Comparison of ENCODE assay signal across 9 cellular contexts in the genomic region with DNA sequence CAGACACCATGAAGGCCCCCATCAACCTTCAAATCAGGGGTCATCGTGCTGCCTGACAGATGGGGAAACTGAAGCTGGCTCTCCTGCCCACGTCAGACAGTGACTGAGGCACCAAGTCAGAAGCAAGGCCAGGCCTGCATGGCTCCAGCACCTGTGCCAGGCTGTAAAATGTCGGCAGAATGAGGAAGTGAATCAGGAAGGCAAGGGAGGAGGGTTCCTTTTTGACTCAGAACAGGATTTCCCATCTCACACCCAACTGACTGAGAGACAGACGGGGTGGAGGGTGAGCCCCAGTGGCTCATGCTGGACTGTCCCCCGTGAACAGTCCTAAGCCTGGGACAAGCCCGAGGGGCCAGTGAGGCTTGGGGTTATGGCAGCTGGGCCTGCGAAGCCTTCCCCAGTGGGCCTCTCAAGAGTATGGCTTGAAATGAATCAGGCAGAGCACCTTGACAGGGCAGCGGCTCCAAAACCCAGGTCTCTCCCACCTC. TPM values are rescaled to one million over a fixed set of nuclear protein-coding genes. Genes with fewer than 3 reads are reported as not detected.
DNase-seq lines count a peak whose midpoint lies in the region; ATAC-seq lines count a peak whose summit lies in the region.
"Had no signal": no experiment of that assay in that cellular context is flagged by ENCODE, and none has a peak within 500 bp of the region (broad histone marks: within the 10 kb centered on the region; RNA-seq: fewer than 3 reads in every experiment).

No MANE protein-coding gene starts in this region.

- peak overlapping the region; percentile 46 for H3K4me3 Mint-ChIP-seq in activated CD4-positive, alpha-beta memory T cell treated with anti-CD3 and anti-CD28 coated beads for 36 hours

- H3K36me3 Mint-ChIP-seq in activated CD4-positive, alpha-beta memory T cell treated with anti-CD3 and anti-CD28 coated beads for 36 hours = peaks cover 13% of the 10 kb centered on the region

- CTCF ChIA-PET in activated CD4-positive, alpha-beta memory T cell treated with anti-CD3 and anti-CD28 coated beads for 36 hours (lab: Charles Lee) = interaction anchor here (1.0 to 2.3 kb wide), 7 partner anchors 9 to 53 kb away, joined by 3 to 12 read pairs (median 5); no protein-coding TSS in a partner anchor

- ATAC-seq in GM19372 (IDR thresholded peaks at IDR 0.05; ENCODE audit: low read depth, unreplicated experiment) = peak; percentile 89
- peak; percentile 90 for ATAC-seq in HG03354 (IDR thresholded peaks at IDR 0.05; ENCODE audit: poor library complexity, severe bottlenecking, unreplicated experiment)
- ATAC-seq: HCT116 had no signal

- peaks cover 65% of the 10 kb centered on the region for H3K4me1 Mint-ChIP-seq in activated CD4-positive, alpha-beta memory T cell treated with anti-CD3 and anti-CD28 coated beads for 36 hours (ENCODE audit: low read depth)

- peak overlapping the region; percentile 95 for H3K27ac ChIP-seq in mesodermal cell (ENCODE audit: low read depth, low read length, severe bottlenecking)

- peaks cover 9% of the 10 kb centered on the region for H3K9me3 Mint-ChIP-seq in activated CD4-positive, alpha-beta memory T cell treated with anti-CD3 and anti-CD28 coated beads for 36 hours

- no peaks in the 10 kb centered on the region for H3K27me3 Mint-ChIP-seq in activated CD4-positive, alpha-beta memory T cell treated with anti-CD3 and anti-CD28 coated beads for 36 hours

- H3K9me3 ChIP-seq in mesodermal cell (ENCODE audit: control insufficient read depth, low read length) = no peaks in the 10 kb centered on the region

- WGBS in mesodermal cell (ENCODE audit: insufficient coverage in 2 of 2), 2 experiments = 94 to 100% methylated on average over 5 to 6 of the region's 8 CpGs

- POLR2A ChIA-PET in activated CD4-positive, alpha-beta memory T cell treated with anti-CD3 and anti-CD28 coated beads for 36 hours (lab: Charles Lee) = interaction anchor here (0.6 to 2.8 kb wide), 4 partner anchors 9 to 104 kb away, joined by 3 to 16 read pairs (median 8); no protein-coding TSS in a partner anchor

- peaks cover 44% of the 10 kb centered on the region for H3K4me1 ChIP-seq in mesodermal cell (ENCODE audit: control insufficient read depth, insufficient read depth, low read length, poor library complexity, severe bottlenecking)

- no peaks in the 10 kb centered on the region for H3K36me3 ChIP-seq in mesodermal cell (ENCODE audit: control insufficient read depth, insufficient read depth, low read length)

- intact Hi-C loops in activated CD4-positive, alpha-beta memory T cell treated with anti-CD3 and anti-CD28 coated beads for 36 hours (cut with micrococcal nuclease) = loop anchor here (1.0 to 5.0 kb wide), 3 partner anchors 9 to 37 kb away; no protein-coding TSS in a partner anchor

- H3K27ac Mint-ChIP-seq in activated CD4-positive, alpha-beta memory T cell treated with anti-CD3 and anti-CD28 coated beads for 36 hours = peak overlapping the region; percentile 75

- peak; percentile 41 for DNase-seq in ELR (ENCODE audit: low read depth)
- DNase-seq in activated CD4-positive, alpha-beta memory T cell treated with anti-CD3 and anti-CD28 coated beads for 36 hours = peak; percentile 64
- DNase-seq in NCI-H345 treated with DMSO at 0.1 percent for 48 hours (lab: John Stamatoyannopoulos, UW; ENCODE audit: unreplicated experiment) = no peak
- DNase-seq in glomerular visceral epithelial cell (ENCODE audit: extremely low spot score) = no peak
- DNase-seq in T-helper 9 cell = no peak

- H3K4me3 ChIP-seq in mesodermal cell (ENCODE audit: extremely low read depth, insufficient read depth, low read length, poor library complexity, severe bottlenecking) = no peak overlapping the region

RNA-seq across cellular contexts. Expression of gene SYNE3, which starts 20.9 kb away (rescaled TPM):
- total RNA-seq in activated CD4-positive, alpha-beta memory T cell treated with anti-CD3 and anti-CD28 coated beads for 36 hours = 10 to 100 TPM; 35.3 to 37.3 TPM
- polyA plus RNA-seq in mesodermal cell (2013, experiment 1 of 2) = 4.2 TPM
- polyA plus RNA-seq in mesodermal cell (2013, experiment 2 of 2) = 3.9 TPM

RNA-seq across cellular contexts. Expression of gene GLRX5, which starts 39.3 kb away (rescaled TPM):
- total RNA-seq in activated CD4-positive, alpha-beta memory T cell treated with anti-CD3 and anti-CD28 coated beads for 36 hours = 10 to 100 TPM; 31.8 to 32.2 TPM
- 61.4 TPM for polyA plus RNA-seq in mesodermal cell (2013, experiment 1 of 2)
- polyA plus RNA-seq in mesodermal cell (2013, experiment 2 of 2) = 68.7 TPM

Comparison
In these comparisons a context has a peak if more than half of its experiments do, and no peak if none do; other contexts are left out.
1. DNase-seq: peak in ELR (single experiment) and activated CD4-positive, alpha-beta memory T cell treated with anti-CD3 and anti-CD28 coated beads for 36 hours (single experiment); none in NCI-H345 treated with DMSO at 0.1 percent for 48 hours (single experiment), glomerular visceral epithelial cell (single experiment) and T-helper 9 cell (single experiment).